ENCODE assay signal across 8 cellular contexts in genomic region chr17:30477083-30477757, GRCh38. TPM values are rescaled to one million over a fixed set of nuclear protein-coding genes. Genes with fewer than 3 reads are reported as not detected.
DNase-seq lines count a peak whose midpoint lies in the region; ATAC-seq and TF ChIP-seq lines count a peak whose summit lies in the region.

TSS of gene GOSR1 (plus strand) at chr17:30477408. CDS start at chr17:30477434, 26 bp downstream.

- H3K27ac ChIP-seq in CD4-positive, alpha-beta memory T cell (ENCODE audit: low read depth, low read length): peak within 1 kb of the TSS; percentile 99
- H3K27ac ChIP-seq in duodenal mucosa (ENCODE audit: low read depth, low read length): peak within 1 kb of the TSS; percentile 81
- H3K27ac ChIP-seq in right lobe of liver: peak within 1 kb of the TSS; percentile 85 to 90 (median 89)

- peak; percentile 67 to 87 (median 80) for TF ChIP-seq CTCF in right lobe of liver (IDR thresholded peaks at IDR 0.05)

- H3K9me3 Mint-ChIP-seq in CD4-positive, alpha-beta memory T cell: no peaks in the 10 kb centered on the region
- no peaks in the 10 kb centered on the region for H3K9me3 Mint-ChIP-seq in activated CD4-positive, alpha-beta memory T cell treated with anti-CD3 and anti-CD28 coated beads, Interleukin-2, amount 10 ng/mL, durations not matched to agents 7 days and 5 days

- H3K27ac Mint-ChIP-seq in CD4-positive, alpha-beta memory T cell: peak within 1 kb of the TSS; percentile 94 to 100 (median 98)
- H3K27ac Mint-ChIP-seq in activated CD4-positive, alpha-beta memory T cell treated with anti-CD3 and anti-CD28 coated beads, Interleukin-2, amount 10 ng/mL, durations not matched to agents 7 days and 5 days: peak within 1 kb of the TSS; percentile 85

- peaks cover 20% of the 10 kb centered on the region for H3K4me1 ChIP-seq in CD4-positive, alpha-beta memory T cell (ENCODE audit: insufficient read depth, low read length)
- peaks cover 5 to 14% of the 10 kb centered on the region in 2 donors for H3K4me1 ChIP-seq in duodenal mucosa (ENCODE audit: control insufficient read depth in 1 of 2, insufficient read depth in 2 of 2, low read length in 2 of 2)
- H3K4me1 ChIP-seq in right lobe of liver: peaks cover 0 to 12% (median 3%) of the 10 kb centered on the region in 4 donors

- H3K36me3 Mint-ChIP-seq in CD4-positive, alpha-beta memory T cell: peaks cover 11 to 35% of the 10 kb centered on the region in 2 donors
- H3K36me3 Mint-ChIP-seq in activated CD4-positive, alpha-beta memory T cell treated with anti-CD3 and anti-CD28 coated beads, Interleukin-2, amount 10 ng/mL, durations not matched to agents 7 days and 5 days (ENCODE audit: low read depth): peaks cover 26% of the 10 kb centered on the region

- peaks cover 0 to 2% of the 10 kb centered on the region in 2 donors for H3K27me3 Mint-ChIP-seq in CD4-positive, alpha-beta memory T cell
- no peaks in the 10 kb centered on the region for H3K27me3 Mint-ChIP-seq in activated CD4-positive, alpha-beta memory T cell treated with anti-CD3 and anti-CD28 coated beads, Interleukin-2, amount 10 ng/mL, durations not matched to agents 7 days and 5 days

- peaks cover 4% of the 10 kb centered on the region for H3K27me3 ChIP-seq in CD4-positive, alpha-beta memory T cell (ENCODE audit: insufficient read depth, low read length)
- no peaks in the 10 kb centered on the region for H3K27me3 ChIP-seq in duodenal mucosa (ENCODE audit: control insufficient read depth in 1 of 2, insufficient read depth in 2 of 2, low read length in 2 of 2)
- no peaks in the 10 kb centered on the region for H3K27me3 ChIP-seq in right lobe of liver

- peak within 1 kb of the TSS; percentile 92 to 99 for H3K9ac ChIP-seq in duodenal mucosa (ENCODE audit: low read depth in 1 of 2, low read length in 2 of 2)

- POLR2A ChIA-PET in CD4-positive, alpha-beta memory T cell (lab: Charles Lee; ENCODE audit: partially characterized antibody): interaction anchor here (0.6 to 2.3 kb wide), 10 partner anchors 9 to 348 kb away, joined by 3 to 10 read pairs (median 6); partner anchors contain the start of gene CPD
- POLR2A ChIA-PET in activated CD4-positive, alpha-beta memory T cell treated with anti-CD3 and anti-CD28 coated beads, Interleukin-2, amount 10 ng/mL, durations not matched to agents 7 days and 5 days (lab: Charles Lee): interaction anchor here (0.6 to 2.5 kb wide), 18 partner anchors 9 to 631 kb away, joined by 3 to 14 read pairs (median 3); partner anchors contain the start of gene BLMH

- WGBS in right lobe of liver (ENCODE audit: insufficient coverage, low coverage, low lambda C conversion rate, missing lambda C conversion rate): under 1% methylated on average over 28 of the region's 36 CpGs

- ATAC-seq in GM19397 (IDR thresholded peaks at IDR 0.05; ENCODE audit: unreplicated experiment) (peak; percentile 95), HG03571 (IDR thresholded peaks at IDR 0.05; ENCODE audit: unreplicated experiment) (peak; percentile 92), right lobe of liver (peak; percentile 100)

- intact Hi-C loops in CD4-positive, alpha-beta memory T cell (cut with micrococcal nuclease): loop anchor here (1.0 to 10.0 kb wide), 5 partner anchors 135 to 738 kb away; partner anchors contain the start of gene NSRP1
- intact Hi-C loops in right lobe of liver (cut with DNase I): no loop called here

- CTCF ChIA-PET in CD4-positive, alpha-beta memory T cell (lab: Charles Lee; ENCODE audit: partially characterized antibody): interaction anchor here (0.6 to 2.9 kb wide), 20 partner anchors 9 to 740 kb away, joined by 3 to 28 read pairs (median 4); partner anchors contain the start of gene CPD
- CTCF ChIA-PET in activated CD4-positive, alpha-beta memory T cell treated with anti-CD3 and anti-CD28 coated beads, Interleukin-2, amount 10 ng/mL, durations not matched to agents 7 days and 5 days (lab: Charles Lee): interaction anchor here (0.6 to 2.9 kb wide), 29 partner anchors 9 to 546 kb away, joined by 3 to 20 read pairs (median 4); partner anchors contain the start of genes ATAD5, BLMH, CRLF3 and TEFM

- TF ChIP-seq POLR2A in right lobe of liver (IDR thresholded peaks at IDR 0.05): peak; percentile 70

- no peaks in the 10 kb centered on the region for H3K9me3 ChIP-seq in CD4-positive, alpha-beta memory T cell (ENCODE audit: control insufficient read depth in 1 of 2, low read length in 2 of 2)
- H3K9me3 ChIP-seq in duodenal mucosa (ENCODE audit: control insufficient read depth in 1 of 2, low read length in 2 of 2): no peaks in the 10 kb centered on the region
- no peaks in the 10 kb centered on the region for H3K9me3 ChIP-seq in right lobe of liver

- H3K4me3 Mint-ChIP-seq in CD4-positive, alpha-beta memory T cell: peak within 1 kb of the TSS; percentile 92 to 99 (median 97)
- H3K4me3 Mint-ChIP-seq in activated CD4-positive, alpha-beta memory T cell treated with anti-CD3 and anti-CD28 coated beads, Interleukin-2, amount 10 ng/mL, durations not matched to agents 7 days and 5 days: peak within 1 kb of the TSS; percentile 88

- no peaks in the 10 kb centered on the region for H3K36me3 ChIP-seq in CD4-positive, alpha-beta memory T cell (ENCODE audit: insufficient read depth, low read length)
- peaks cover under 1 to 9% of the 10 kb centered on the region in 2 donors for H3K36me3 ChIP-seq in duodenal mucosa (ENCODE audit: control insufficient read depth in 1 of 2, insufficient read depth in 2 of 2, low read length in 2 of 2)
- H3K36me3 ChIP-seq in right lobe of liver: peaks cover 0 to 23% (median 5%) of the 10 kb centered on the region in 4 donors

- H3K4me1 Mint-ChIP-seq in CD4-positive, alpha-beta memory T cell: peaks cover 20 to 45% (median 37%) of the 10 kb centered on the region in 4 donors
- H3K4me1 Mint-ChIP-seq in activated CD4-positive, alpha-beta memory T cell treated with anti-CD3 and anti-CD28 coated beads, Interleukin-2, amount 10 ng/mL, durations not matched to agents 7 days and 5 days: peaks cover 39% of the 10 kb centered on the region

- H3K4me3 ChIP-seq in CD4-positive, alpha-beta memory T cell (ENCODE audit: low read length in 2 of 2): peak within 1 kb of the TSS; percentile 77 to 94
- peak within 1 kb of the TSS; percentile 94 to 96 for H3K4me3 ChIP-seq in duodenal mucosa (ENCODE audit: low read depth in 1 of 2, low read length in 2 of 2)
- H3K4me3 ChIP-seq in right lobe of liver: peak within 1 kb of the TSS; percentile 72 to 83 (median 77)

- DNase-seq in CD4-positive, alpha-beta memory T cell: peak; percentile 87 to 94 (median 90)
- DNase-seq in NCI-H82 (lab: John Stamatoyannopoulos, UW) (peak; percentile 99), right lobe of liver (peak; percentile 92 to 96 (median 94))
- DNase-seq in activated CD4-positive, alpha-beta memory T cell treated with anti-CD3 and anti-CD28 coated beads, Interleukin-2, amount 10 ng/mL, durations not matched to agents 7 days and 5 days: peak; percentile 95
- DNase-seq in stimulated activated CD4-positive, alpha-beta T cell treated with anti-CD3 and anti-CD28 coated beads, Interleukin-4, amount 100 ng/mL, for 4 hours: peak; percentile 85 to 89

RNA-seq across cellular contexts. Expression of gene GOSR1, which starts in this region (rescaled TPM):
- total RNA-seq in CD4-positive, alpha-beta memory T cell: 10 to 100 TPM; 59.5 to 64.5 TPM
- 10 to 100 TPM; 39.2 to 59.6 TPM for polyA plus RNA-seq in CD4-positive, alpha-beta memory T cell
- 10 to 100 TPM; 45.5 to 45.7 TPM for total RNA-seq in activated CD4-positive, alpha-beta memory T cell treated with anti-CD3 and anti-CD28 coated beads, Interleukin-2, amount 10 ng/mL, durations not matched to agents 7 days and 5 days
- 10 to 100 TPM; 20.0 to 33.7 (median 27.1) TPM for total RNA-seq in right lobe of liver

Comparison
In these comparisons a context has a peak if more than half of its experiments do, and no peak if none do; other contexts are left out.
1. Peak in every context shown above with its lines: DNase-seq, ATAC-seq, H3K4me3 ChIP-seq and H3K27ac ChIP-seq.